ENCODE assay signal across 9 cellular contexts in genomic region chr2:224038049-224038829, GRCh38. TPM values are rescaled to one million over a fixed set of nuclear protein-coding genes. Genes with fewer than 3 reads are reported as not detected.
DNase-seq lines count a peak whose midpoint lies in the region; ATAC-seq, FAIRE-seq and TF ChIP-seq lines count a peak whose summit lies in the region.
"Had no signal": no experiment of that assay in that cellular context is flagged by ENCODE, and none has a peak within 500 bp of the region (broad histone marks: within the 10 kb centered on the region; RNA-seq: fewer than 3 reads in every experiment).

No MANE protein-coding gene starts in this region.

- WGBS in esophagus squamous epithelium, 2 donors, result 5 to 9% methylated on average over 8 to 9 of the region's 36 CpGs
- WGBS in suprapubic skin, result 4% methylated on average over 30 of the region's 36 CpGs

- H3K36me3 ChIP-seq in esophagus squamous epithelium (no peaks in the 10 kb centered on the region), suprapubic skin (no peaks in the 10 kb centered on the region)
- no peaks in the 10 kb centered on the region for H3K36me3 ChIP-seq in naive thymus-derived CD4-positive, alpha-beta T cell (ENCODE audit: control insufficient read depth in 2 of 3, insufficient read depth in 3 of 3, low read length in 3 of 3)

- CTCF ChIA-PET in naive thymus-derived CD4-positive, alpha-beta T cell (lab: Charles Lee), result interaction anchor here (1.2 kb wide), 1 partner anchor 45 kb away, joined by 4 read pairs; no protein-coding TSS in a partner anchor

- no peak for TF ChIP-seq CTCF in esophagus squamous epithelium (IDR thresholded peaks at IDR 0.05)
- TF ChIP-seq CTCF in suprapubic skin (IDR thresholded peaks at IDR 0.05), result no peak

- DNase-seq in GM12892 (ENCODE audit: insufficient read length), result peak; percentile 31
- DNase-seq in HCEC 1CT, result peak; percentile 30
- peak; percentile 46 to 49 for DNase-seq in NCI-H1930 (lab: John Stamatoyannopoulos, UW)
- DNase-seq in activated CD8-positive, alpha-beta memory T cell treated with anti-CD3 and anti-CD28 coated beads for 48 hours (ENCODE audit: low read depth in 2 of 3, low spot score in 2 of 3), result peak in 2 of 3 experiments; percentile 29 to 42
- DNase-seq in esophagus squamous epithelium (lab: John Stamatoyannopoulos, UW), result no peak
- DNase-seq in naive thymus-derived CD4-positive, alpha-beta T cell, result peak; percentile 17 to 62 (median 45)
- no peak for DNase-seq in suprapubic skin (ENCODE audit: low spot score in 2 of 2)

- FAIRE-seq in GM12892 (lab: Jason Lieb, UNC), result no peak
- FAIRE-seq: endometrium had no signal

- H3K4me3 ChIP-seq in esophagus squamous epithelium (peak overlapping the region; percentile 56 to 78 (median 69)), suprapubic skin (peak overlapping the region; percentile 62)
- peak overlapping the region; percentile 65 for H3K4me3 ChIP-seq in naive thymus-derived CD4-positive, alpha-beta T cell (ENCODE audit: low read length)

- peaks cover 0 to 61% (median 0%) of the 10 kb centered on the region in 4 donors for H3K27me3 ChIP-seq in esophagus squamous epithelium
- peaks cover 0 to 4% of the 10 kb centered on the region in 2 donors for H3K27me3 ChIP-seq in naive thymus-derived CD4-positive, alpha-beta T cell (ENCODE audit: control insufficient read depth in 2 of 2, insufficient read depth in 2 of 2, low read length in 2 of 2)
- H3K27me3 ChIP-seq in suprapubic skin, result peaks cover 44% of the 10 kb centered on the region

- no peak for TF ChIP-seq EP300 in suprapubic skin (IDR thresholded peaks at IDR 0.05)

- H3K27ac ChIP-seq in esophagus squamous epithelium, result peak overlapping the region; percentile 57 to 82 (median 73)
- H3K27ac ChIP-seq in naive thymus-derived CD4-positive, alpha-beta T cell (ENCODE audit: low read depth, low read length), result peak overlapping the region; percentile 45
- no peak overlapping the region for H3K27ac ChIP-seq in suprapubic skin

- TF ChIP-seq POLR2A in GM12892 (IDR thresholded peaks at IDR 0.05; ENCODE audit: low read depth, low read length) (no peak), esophagus squamous epithelium (IDR thresholded peaks at IDR 0.05) (no peak), suprapubic skin (IDR thresholded peaks at IDR 0.05) (no peak)

- intact Hi-C loops in esophagus squamous epithelium (cut with DNase I), result no loop called here
- intact Hi-C loops in naive thymus-derived CD4-positive, alpha-beta T cell (cut with micrococcal nuclease), result loop anchor here (1.0 to 10.0 kb wide), 2 partner anchors 12 to 203 kb away; partner anchors contain the start of gene AP1S3 (in 1 of the 2)

- peak overlapping the region; percentile 86 to 99 (median 92) for H3K4me3 Mint-ChIP-seq in naive thymus-derived CD4-positive, alpha-beta T cell

- peak overlapping the region in 8 of 9 donors; percentile 37 to 84 (median 67) for H3K27ac Mint-ChIP-seq in naive thymus-derived CD4-positive, alpha-beta T cell

- peaks cover 0 to 4% (median 0%) of the 10 kb centered on the region in 5 donors for H3K36me3 Mint-ChIP-seq in naive thymus-derived CD4-positive, alpha-beta T cell

- peaks cover 0 to 40% (median 5%) of the 10 kb centered on the region in 5 donors for H3K27me3 Mint-ChIP-seq in naive thymus-derived CD4-positive, alpha-beta T cell

- H3K9me3 ChIP-seq in esophagus squamous epithelium (no peaks in the 10 kb centered on the region), suprapubic skin (no peaks in the 10 kb centered on the region)
- no peaks in the 10 kb centered on the region for H3K9me3 ChIP-seq in naive thymus-derived CD4-positive, alpha-beta T cell (ENCODE audit: control insufficient read depth in 2 of 3, low read length in 3 of 3)

- POLR2A ChIA-PET in naive thymus-derived CD4-positive, alpha-beta T cell (lab: Charles Lee), result interaction anchor here (1.4 kb wide), 1 partner anchor 45 kb away, joined by 4 read pairs; no protein-coding TSS in a partner anchor

- H3K9me3 Mint-ChIP-seq in naive thymus-derived CD4-positive, alpha-beta T cell, result no peaks in the 10 kb centered on the region

- peak; percentile 66 for ATAC-seq in naive thymus-derived CD4-positive, alpha-beta T cell
- ATAC-seq in HG03039 (IDR thresholded peaks at IDR 0.05; ENCODE audit: unreplicated experiment), result no peak

- H3K4me1 Mint-ChIP-seq in naive thymus-derived CD4-positive, alpha-beta T cell, result peaks cover 20 to 50% (median 41%) of the 10 kb centered on the region in 7 donors

- peaks cover 10 to 55% (median 18%) of the 10 kb centered on the region in 3 donors for H3K4me1 ChIP-seq in esophagus squamous epithelium
- peaks cover 0 to 5% of the 10 kb centered on the region in 2 donors for H3K4me1 ChIP-seq in naive thymus-derived CD4-positive, alpha-beta T cell (ENCODE audit: control insufficient read depth in 2 of 2, insufficient read depth in 2 of 2, low read length in 2 of 2)
- H3K4me1 ChIP-seq in suprapubic skin, result peaks cover 21% of the 10 kb centered on the region

RNA-seq across cellular contexts. Expression of gene SERPINE2, which starts 0.8 kb away (rescaled TPM):
- polyA plus RNA-seq in GM12892 (2012; ENCODE audit: missing spikeins), result 0.30 TPM
- total RNA-seq in esophagus squamous epithelium (10 to 100 TPM; 18.3 to 43.8 (median 22.1) TPM), suprapubic skin (10 to 100 TPM in 2 of 4 donors, 1 to 10 TPM in 2; 7.0 to 16.5 (median 10.0) TPM)
- 10 to 100 TPM in 2 of 5 experiments, 1 to 10 TPM in 3; 5.2 to 18.1 (median 8.1) TPM for total RNA-seq in naive thymus-derived CD4-positive, alpha-beta T cell
- 10 to 100 TPM; 15.3 to 46.7 TPM for polyA plus RNA-seq in naive thymus-derived CD4-positive, alpha-beta T cell

Comparison
In these comparisons a context has a peak if more than half of its experiments do, and no peak if none do; other contexts are left out.
1. DNase-seq: peak in GM12892 (single experiment), HCEC 1CT (single experiment), NCI-H1930 (2 of 2), activated CD8-positive, alpha-beta memory T cell treated with anti-CD3 and anti-CD28 coated beads for 48 hours (2 of 3) and naive thymus-derived CD4-positive, alpha-beta T cell (9 of 9); none in esophagus squamous epithelium (single experiment) and suprapubic skin (0 of 2).
2. Peak in every context shown above with its lines, with median percentiles within 50 percentile points of each other: H3K4me3 ChIP-seq.